In genomic region chr6:39892490-39893129, GRCh38 we compare ENCODE assay signal across 9 cellular contexts. TPM values are rescaled to one million over a fixed set of nuclear protein-coding genes. Genes with fewer than 3 reads are reported as not detected.
DNase-seq lines count a peak whose midpoint lies in the region; ATAC-seq and TF ChIP-seq lines count a peak whose summit lies in the region.
"Had no signal": no experiment of that assay in that cellular context is flagged by ENCODE, and none has a peak within 500 bp of the region (broad histone marks: within the 10 kb centered on the region; RNA-seq: fewer than 3 reads in every experiment).

No MANE protein-coding gene starts in this region.

- H3K27me3 Mint-ChIP-seq in activated naive CD4-positive, alpha-beta T cell treated with anti-CD3 and anti-CD28 coated beads for 36 hours (ENCODE audit: low read depth): peaks cover 2% of the 10 kb centered on the region

- H3K9me3 ChIP-seq in right cardiac atrium (ENCODE audit: control insufficient read depth, low read length): no peaks in the 10 kb centered on the region

- CTCF ChIA-PET in activated naive CD4-positive, alpha-beta T cell treated with anti-CD3 and anti-CD28 coated beads for 36 hours (lab: Charles Lee): interaction anchor here (0.6 to 1.4 kb wide), 3 partner anchors 23 to 531 kb away, joined by 3 to 4 read pairs (median 4); no protein-coding TSS in a partner anchor

- no peaks in the 10 kb centered on the region for H3K4me1 Mint-ChIP-seq in activated naive CD4-positive, alpha-beta T cell treated with anti-CD3 and anti-CD28 coated beads for 36 hours (ENCODE audit: low read depth)

- peak; percentile 85 for TF ChIP-seq CTCF in retinal pigment epithelial cell (conservative IDR thresholded peaks at IDR 0.05; ENCODE audit: low read depth, low read length)

- no peaks in the 10 kb centered on the region for H3K36me3 Mint-ChIP-seq in activated naive CD4-positive, alpha-beta T cell treated with anti-CD3 and anti-CD28 coated beads for 36 hours (ENCODE audit: low read depth)

- no peaks in the 10 kb centered on the region for H3K27me3 ChIP-seq in right cardiac atrium (ENCODE audit: control insufficient read depth, insufficient read depth)

- no peaks in the 10 kb centered on the region for H3K9me3 Mint-ChIP-seq in activated naive CD4-positive, alpha-beta T cell treated with anti-CD3 and anti-CD28 coated beads for 36 hours
- H3K9me3 Mint-ChIP-seq: dendritic cell treated with granulocyte-macrophage colony-stimulating factor and Interleukin-4, amounts not matched to agents 40 ng/mL and 50 ng/mL, for 4 days had no signal

- H3K4me3 ChIP-seq in right cardiac atrium (ENCODE audit: low read length): no peak overlapping the region
- no peak overlapping the region for H3K4me3 ChIP-seq in retinal pigment epithelial cell (ENCODE audit: low read length)

- H3K4me3 Mint-ChIP-seq in activated naive CD4-positive, alpha-beta T cell treated with anti-CD3 and anti-CD28 coated beads for 36 hours: no peak overlapping the region
- H3K4me3 Mint-ChIP-seq: dendritic cell treated with granulocyte-macrophage colony-stimulating factor and Interleukin-4, amounts not matched to agents 40 ng/mL and 50 ng/mL, for 4 days had no signal

- peaks cover 10% of the 10 kb centered on the region for H3K4me1 ChIP-seq in right cardiac atrium (ENCODE audit: control insufficient read depth, insufficient read depth, low read length)

- intact Hi-C loops in activated naive CD4-positive, alpha-beta T cell treated with anti-CD3 and anti-CD28 coated beads for 36 hours (cut with micrococcal nuclease): no loop called here
- intact Hi-C loops in right cardiac atrium (cut with DNase I): loop anchor here (2.0 to 10.0 kb wide), 3 partner anchors 515 to 528 kb away; no protein-coding TSS in a partner anchor

- no peak overlapping the region for H3K27ac ChIP-seq in right cardiac atrium (ENCODE audit: low read length)

- DNase-seq in activated naive CD4-positive, alpha-beta T cell treated with anti-CD3 and anti-CD28 coated beads for 36 hours: peak; percentile 37
- DNase-seq in activated naive CD4-positive, alpha-beta T cell (lab: John Stamatoyannopoulos, UW): no peak
- DNase-seq in NCI-H146 treated with DMSO at 0.1 percent for 48 hours (lab: John Stamatoyannopoulos, UW; ENCODE audit: unreplicated experiment): peak; percentile 19
- DNase-seq in anterior cingulate cortex (lab: John Stamatoyannopoulos, UW): peak in 52 of 58 donors; percentile 7 to 77 (median 40)
- peak; percentile 74 to 87 (median 87) for DNase-seq in right cardiac atrium
- DNase-seq in retinal pigment epithelial cell (ENCODE audit: low read depth): no peak

- ATAC-seq in right cardiac atrium: peak; percentile 72 to 76
- ATAC-seq in GM19455 (IDR thresholded peaks at IDR 0.05; ENCODE audit: unreplicated experiment): no peak
- no peak for ATAC-seq in HG02981 (IDR thresholded peaks at IDR 0.05; ENCODE audit: unreplicated experiment)

- WGBS in right cardiac atrium: 55% methylated on average over 2 of the region's 2 CpGs

- H3K27ac Mint-ChIP-seq in activated naive CD4-positive, alpha-beta T cell treated with anti-CD3 and anti-CD28 coated beads for 36 hours: no peak overlapping the region
- H3K27ac Mint-ChIP-seq: dendritic cell treated with granulocyte-macrophage colony-stimulating factor and Interleukin-4, amounts not matched to agents 40 ng/mL and 50 ng/mL, for 4 days had no signal

RNA-seq across cellular contexts. Expression of gene MOCS1, which starts 41.7 kb away (rescaled TPM):
- 1 to 10 TPM; 1.2 TPM for total RNA-seq in activated naive CD4-positive, alpha-beta T cell treated with anti-CD3 and anti-CD28 coated beads for 36 hours
- total RNA-seq in right cardiac atrium: 10 to 100 TPM; 17.2 to 24.1 (median 21.9) TPM
- polyA plus RNA-seq in right cardiac atrium: 22.4 TPM

Comparison
In these comparisons a context has a peak if more than half of its experiments do, and no peak if none do; other contexts are left out.
1. DNase-seq: peak in activated naive CD4-positive, alpha-beta T cell treated with anti-CD3 and anti-CD28 coated beads for 36 hours (single experiment), NCI-H146 treated with DMSO at 0.1 percent for 48 hours (single experiment), anterior cingulate cortex (52 of 58) and right cardiac atrium (3 of 3); none in activated naive CD4-positive, alpha-beta T cell (0 of 4) and retinal pigment epithelial cell (single experiment).
2. ATAC-seq: peak in right cardiac atrium (2 of 2); none in GM19455 (single experiment) and HG02981 (single experiment).
3. RNA of gene MOCS1, which starts 41.7 kb away (total RNA-seq): 17.2 to 24.1 TPM in right cardiac atrium; 1.2 TPM in activated naive CD4-positive, alpha-beta T cell treated with anti-CD3 and anti-CD28 coated beads for 36 hours; every median in the first group is over 4 times any median in the second.